25 cellular contexts compared by ENCODE assay signal in the genomic region with DNA sequence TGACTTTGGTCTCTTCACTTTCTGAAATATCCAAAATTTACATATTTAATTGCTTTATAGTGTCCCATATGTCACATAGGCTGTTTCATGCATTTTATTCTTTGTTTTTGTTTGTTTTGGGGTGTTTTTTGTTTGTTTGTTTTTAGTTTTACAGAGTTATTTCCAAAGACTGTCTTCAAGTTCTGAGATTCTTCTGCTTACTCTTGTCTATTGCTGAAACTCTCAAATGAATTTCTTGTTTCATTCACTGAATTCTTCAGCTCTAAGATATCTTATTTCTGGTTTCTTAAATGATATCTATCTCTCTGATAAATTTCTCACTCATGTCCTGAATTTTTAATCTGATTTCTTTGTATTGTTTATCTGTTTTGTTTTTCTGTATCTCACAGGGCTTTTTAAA.
"Had no signal": no experiment of that assay in that cellular context is flagged by ENCODE, and none has a peak within 500 bp of the region (broad histone marks: within the 10 kb centered on the region; RNA-seq: fewer than 3 reads in every experiment).

No MANE protein-coding gene starts in this region.

- DNase-seq: dorsolateral prefrontal cortex; effector CD4-positive, alpha-beta T cell; foreskin fibroblast; heart left ventricle; left cardiac atrium; left lung; mesendoderm; midbrain; naive thymus-derived CD4-positive, alpha-beta T cell; stimulated activated CD4-positive, alpha-beta T cell treated with anti-CD3 and anti-CD28 coated beads, Interleukin-12 subunit alpha, Interleukin-12 subunit beta, amount 100 ng/mL, for 4 hours; stimulated activated CD4-positive, alpha-beta T cell treated with anti-CD3 and anti-CD28 coated beads, Interleukin-1b, Interleukin-23, amount 100 ng/mL, for 48 hours; stimulated activated CD4-positive, alpha-beta T cell treated with anti-CD3 and anti-CD28 coated beads, Interleukin-4, amount 100 ng/mL, for 1 hour; stimulated activated CD8-positive, alpha-beta memory T cell treated with anti-CD3 and anti-CD28 coated beads, Interleukin-4, amount 100 ng/mL, for 48 hours; stimulated activated naive CD4-positive, alpha-beta T cell; stimulated activated naive CD8-positive, alpha-beta T cell treated with anti-CD3 and anti-CD28 coated beads, Interleukin-15, amount 100 ng/mL, for 72 hours; transverse colon; upper lobe of right lung; uterus had no signal

- H3K27ac ChIP-seq: dorsolateral prefrontal cortex, epithelial cell of prostate, gastroesophageal sphincter, heart left ventricle, hepatocyte, left lung, neural progenitor cell, parathyroid adenoma, suprapubic skin, transverse colon, upper lobe of right lung, uterus had no signal

- H3K9ac ChIP-seq: neural progenitor cell, parathyroid adenoma had no signal

- H2AFZ ChIP-seq: hepatocyte, neural progenitor cell, parathyroid adenoma had no signal

- H3K4me3 ChIP-seq: dorsolateral prefrontal cortex, gastroesophageal sphincter, heart left ventricle, hepatocyte, left lung, neural progenitor cell, smooth muscle cell, suprapubic skin, transverse colon, upper lobe of right lung, uterus had no signal

- H3K4me2 ChIP-seq: hepatocyte, neural progenitor cell, smooth muscle cell had no signal

- H3K27me3 ChIP-seq: dorsolateral prefrontal cortex, gastroesophageal sphincter, heart left ventricle, hepatocyte, left lung, neural progenitor cell, suprapubic skin, transverse colon, upper lobe of right lung, uterus had no signal

- H3K36me3 ChIP-seq: gastroesophageal sphincter, heart left ventricle, left lung, suprapubic skin, transverse colon, upper lobe of right lung, uterus had no signal

- H3K4me1 ChIP-seq: gastroesophageal sphincter, heart left ventricle, left lung, neural progenitor cell, parathyroid adenoma, suprapubic skin, transverse colon, upper lobe of right lung, uterus had no signal

- H3K9me3 ChIP-seq: suprapubic skin had no signal

- H3K79me2 ChIP-seq: hepatocyte, parathyroid adenoma had no signal
